In the genomic region with DNA sequence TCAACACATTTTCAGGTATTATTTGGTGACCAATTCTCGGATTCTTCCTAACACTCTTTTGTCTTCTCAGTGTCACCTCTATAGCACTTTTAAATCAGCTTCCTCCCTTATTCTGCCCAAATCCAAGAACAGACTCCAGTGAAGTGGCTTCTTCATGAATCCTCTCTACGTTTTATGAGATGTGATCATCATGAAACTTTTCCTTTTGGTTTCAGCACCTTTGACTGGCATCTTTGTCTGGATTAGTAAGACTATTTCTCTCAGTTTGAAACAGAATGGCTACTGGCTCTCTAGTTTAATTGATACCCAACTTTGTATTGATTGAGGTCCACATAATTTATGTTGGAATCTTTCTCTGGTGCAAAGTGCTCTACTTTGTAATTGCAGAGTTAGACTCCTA, we compare ENCODE assay signal across 16 cellular contexts.
"Had no signal": no experiment of that assay in that cellular context is flagged by ENCODE, and none has a peak within 500 bp of the region (broad histone marks: within the 10 kb centered on the region; RNA-seq: fewer than 3 reads in every experiment).

No MANE protein-coding gene starts in this region.

- H3K27me3 Mint-ChIP-seq: activated CD4-positive, alpha-beta T cell treated with anti-CD3 and anti-CD28 coated beads, Interleukin-2, amount 10 ng/mL, durations not matched to agents 7 days and 5 days; naive B cell; type B pancreatic cell had no signal

- H3K9me3 Mint-ChIP-seq: activated CD4-positive, alpha-beta T cell treated with anti-CD3 and anti-CD28 coated beads, Interleukin-2, amount 10 ng/mL, durations not matched to agents 7 days and 5 days; type B pancreatic cell had no signal

- H3K36me3 ChIP-seq: breast epithelium, ovary had no signal

- H3K27me3 ChIP-seq: breast epithelium, heart right ventricle, ovary, testis had no signal

- H3K4me3 Mint-ChIP-seq: activated CD4-positive, alpha-beta T cell treated with anti-CD3 and anti-CD28 coated beads, Interleukin-2, amount 10 ng/mL, durations not matched to agents 7 days and 5 days; naive B cell; type B pancreatic cell had no signal

- H3K27ac Mint-ChIP-seq: activated CD4-positive, alpha-beta T cell treated with anti-CD3 and anti-CD28 coated beads, Interleukin-2, amount 10 ng/mL, durations not matched to agents 7 days and 5 days; type B pancreatic cell had no signal

- DNase-seq: activated CD4-positive, alpha-beta T cell treated with anti-CD3 and anti-CD28 coated beads, Interleukin-2, amount 10 ng/mL, durations not matched to agents 7 days and 5 days; activated CD8-positive, alpha-beta memory T cell treated with anti-CD3 and anti-CD28 coated beads for 24 hours; activated naive CD4-positive, alpha-beta T cell; cortex of kidney; heart right ventricle; left ventricle myocardium inferior; ovary; psoas muscle; right cardiac atrium; stimulated activated CD4-positive, alpha-beta T cell treated with anti-CD3 and anti-CD28 coated beads, Interleukin-2, amount 100 ng/mL, for 24 hours; T-helper 9 cell; testis had no signal

- H3K4me3 ChIP-seq: breast epithelium, heart right ventricle, left ventricle myocardium inferior, mucosa of descending colon, ovary, psoas muscle, testis had no signal

- H3K4me1 ChIP-seq: breast epithelium, psoas muscle had no signal

- H3K9me3 ChIP-seq: breast epithelium, mucosa of descending colon, ovary, psoas muscle, testis had no signal

- H3K27ac ChIP-seq: breast epithelium, heart right ventricle, left ventricle myocardium inferior, ovary, psoas muscle, testis had no signal
